Comparison of ENCODE assay signal across 17 cellular contexts in genomic region chr4:109752545-109752944, GRCh38. TPM values are rescaled to one million over a fixed set of nuclear protein-coding genes. Genes with fewer than 3 reads are reported as not detected.
"Had no signal": no experiment of that assay in that cellular context is flagged by ENCODE, and none has a peak within 500 bp of the region (broad histone marks: within the 10 kb centered on the region; RNA-seq: fewer than 3 reads in every experiment).

No MANE protein-coding gene starts in this region.

- ATAC-seq: activated CD4-positive, CD25-positive, alpha-beta regulatory T cell treated with anti-CD3 and anti-CD28 coated beads, Interleukin-2, amount 50 U/mL, for 24 hours; activated CD8-positive, alpha-beta memory T cell treated with anti-CD3 and anti-CD28 coated beads, Interleukin-2, amount 10 ng/mL, durations not matched to agents 7 days and 5 days; body of pancreas; left lung; naive thymus-derived CD8-positive, alpha-beta T cell; pancreas had no signal

- H3K27ac Mint-ChIP-seq: activated CD8-positive, alpha-beta memory T cell treated with anti-CD3 and anti-CD28 coated beads, Interleukin-2, amount 10 ng/mL, durations not matched to agents 7 days and 5 days; activated naive CD8-positive, alpha-beta T cell treated with anti-CD3 and anti-CD28 coated beads for 36 hours; naive thymus-derived CD8-positive, alpha-beta T cell had no signal

- H3K4me1 Mint-ChIP-seq: activated CD8-positive, alpha-beta memory T cell treated with anti-CD3 and anti-CD28 coated beads, Interleukin-2, amount 10 ng/mL, durations not matched to agents 7 days and 5 days; activated naive CD8-positive, alpha-beta T cell treated with anti-CD3 and anti-CD28 coated beads for 36 hours had no signal

- H3K9me3 Mint-ChIP-seq: activated naive CD8-positive, alpha-beta T cell treated with anti-CD3 and anti-CD28 coated beads for 36 hours; naive thymus-derived CD8-positive, alpha-beta T cell had no signal

- H3K4me3 Mint-ChIP-seq: activated CD8-positive, alpha-beta memory T cell treated with anti-CD3 and anti-CD28 coated beads, Interleukin-2, amount 10 ng/mL, durations not matched to agents 7 days and 5 days; activated naive CD8-positive, alpha-beta T cell treated with anti-CD3 and anti-CD28 coated beads for 36 hours; naive thymus-derived CD8-positive, alpha-beta T cell had no signal

- DNase-seq: activated CD4-positive, alpha-beta T cell treated with anti-CD3 and anti-CD28 coated beads, Interleukin-2, amount 50 U/mL, for 4 hours; activated CD8-positive, alpha-beta memory T cell treated with anti-CD3 and anti-CD28 coated beads, Interleukin-2, amount 10 ng/mL, durations not matched to agents 7 days and 5 days; activated effector memory CD4-positive, alpha-beta T cell treated with anti-CD3 and anti-CD28 coated beads, Interleukin-2, amount 50 U/mL, for 16 hours; activated naive CD8-positive, alpha-beta T cell treated with anti-CD3 and anti-CD28 coated beads for 36 hours; activated T-cell treated with anti-CD3 and anti-CD28 coated beads, Interleukin-2, amount 50 U/mL, for 1 hour; amygdala; body of pancreas; central memory CD4-positive, alpha-beta T cell; colonic mucosa; esophagus squamous epithelium; hippocampal formation; left lung; pancreas; sigmoid colon; spleen had no signal

- H3K36me3 Mint-ChIP-seq: activated CD8-positive, alpha-beta memory T cell treated with anti-CD3 and anti-CD28 coated beads, Interleukin-2, amount 10 ng/mL, durations not matched to agents 7 days and 5 days; activated naive CD8-positive, alpha-beta T cell treated with anti-CD3 and anti-CD28 coated beads for 36 hours; naive thymus-derived CD8-positive, alpha-beta T cell had no signal

RNA-seq across cellular contexts. Expression of gene CFI, which starts 49.3 kb away (rescaled TPM):
- total RNA-seq: activated naive CD8-positive, alpha-beta T cell treated with anti-CD3 and anti-CD28 coated beads for 36 hours; naive thymus-derived CD8-positive, alpha-beta T cell had no signal
